Comparison of ENCODE assay signal across 1 cellular context in genomic region chr12:54039417-54040147, GRCh38.
TF ChIP-seq lines count a peak whose summit lies in the region.

No MANE protein-coding gene starts in this region.

TF ChIP-seq in HEK293, 187 proteins besides CTCF, POLR2A, EP300 and RAD21 (continued from another document and continues in another):
- no peak for TF ChIP-seq ZNF354C (tag by site-specific recombination; IDR thresholded peaks at IDR 0.05; ENCODE audit: borderline replicate concordance, low read depth)
- TF ChIP-seq PRDM1 (tag by site-specific recombination; IDR thresholded peaks at IDR 0.05) = peak; percentile 89
- no peak for TF ChIP-seq ZNF302 (tag by site-specific recombination; IDR thresholded peaks at IDR 0.05; ENCODE audit: low read depth)
- TF ChIP-seq ZNF529 (tag by site-specific recombination; IDR thresholded peaks at IDR 0.05; ENCODE audit: insufficient replicate concordance) = no peak
- TF ChIP-seq ZFHX2 (tag by site-specific recombination; conservative IDR thresholded peaks at IDR 0.05) = peak; percentile 29; the same call in 1 of the 2 replicates
- TF ChIP-seq SCRT1 (tag by site-specific recombination; IDR thresholded peaks at IDR 0.05; ENCODE audit: borderline replicate concordance) = no peak
- no peak for TF ChIP-seq ZNF558 (tag by site-specific recombination; IDR thresholded peaks at IDR 0.05)
- TF ChIP-seq MYNN (tag by site-specific recombination; IDR thresholded peaks at IDR 0.05; ENCODE audit: borderline replicate concordance) = no peak
- no peak for TF ChIP-seq ZNF747 (tag by site-specific recombination; IDR thresholded peaks at IDR 0.05)
- TF ChIP-seq ZNF548 (tag by site-specific recombination; IDR thresholded peaks at IDR 0.05) = no peak
- no peak for TF ChIP-seq ZNF121 (tag by site-specific recombination; IDR thresholded peaks at IDR 0.05)
- peak; percentile 58 for TF ChIP-seq GLIS2 (tag by site-specific recombination; IDR thresholded peaks at IDR 0.05)
- no peak for TF ChIP-seq ZSCAN16 (tag by site-specific recombination; IDR thresholded peaks at IDR 0.05)
- no peak for TF ChIP-seq ZNF114 (tag by site-specific recombination; IDR thresholded peaks at IDR 0.05)
- peak; percentile 40; the same call in 1 of the 2 replicates for TF ChIP-seq ZEB2 (tag by site-specific recombination; IDR thresholded peaks at IDR 0.05)
- peak; percentile 91 for TF ChIP-seq KLF1 (tag by site-specific recombination; IDR thresholded peaks at IDR 0.05)
- peak; percentile 73 for TF ChIP-seq GLIS1 (tag by site-specific recombination; IDR thresholded peaks at IDR 0.05)
- TF ChIP-seq ZNF629 (tag by site-specific recombination; IDR thresholded peaks at IDR 0.05) = 0 out of 2 replicates have a peak, but pooled peaks have one; percentile 7
- TF ChIP-seq ZNF26 (tag by site-specific recombination; IDR thresholded peaks at IDR 0.05) = no peak
- TF ChIP-seq ZBTB48 (tag by site-specific recombination; IDR thresholded peaks at IDR 0.05) = peak; percentile 87
- TF ChIP-seq ZNF670 (tag by site-specific recombination; IDR thresholded peaks at IDR 0.05; ENCODE audit: low read depth) = no peak
- no peak for TF ChIP-seq ZNF169 (tag by site-specific recombination; IDR thresholded peaks at IDR 0.05)
- TF ChIP-seq KLF8 (tag by site-specific recombination; IDR thresholded peaks at IDR 0.05) = peak; percentile 80
- no peak; the same call in 1 of the 2 replicates for TF ChIP-seq SP7 (tag by site-specific recombination; IDR thresholded peaks at IDR 0.05)
- TF ChIP-seq ZBTB17 (tag by site-specific recombination; IDR thresholded peaks at IDR 0.05) = no peak
- no peak for TF ChIP-seq INSM2 (tag by site-specific recombination; IDR thresholded peaks at IDR 0.05)
- TF ChIP-seq KLF17 (tag by site-specific recombination; IDR thresholded peaks at IDR 0.05) = peak; percentile 76; the same call in 1 of the 2 replicates
- TF ChIP-seq PRDM2 (tag by site-specific recombination; IDR thresholded peaks at IDR 0.05; ENCODE audit: borderline replicate concordance) = no peak
- TF ChIP-seq ZNF280D (tag by site-specific recombination; IDR thresholded peaks at IDR 0.05) = no peak
- TF ChIP-seq ZBTB6 (tag by site-specific recombination; IDR thresholded peaks at IDR 0.05) = no peak
- TF ChIP-seq GLI2 (tag by site-specific recombination; IDR thresholded peaks at IDR 0.05; ENCODE audit: borderline replicate concordance, low read depth) = no peak
- no peak for TF ChIP-seq ZNF473 (tag by site-specific recombination; IDR thresholded peaks at IDR 0.05)
- peak; percentile 64 for TF ChIP-seq ZNF335 (tag by site-specific recombination; conservative IDR thresholded peaks at IDR 0.05)
- TF ChIP-seq ZNF423 (tag by site-specific recombination; IDR thresholded peaks at IDR 0.05) = peak; percentile 65; the same call in 1 of the 2 replicates
- no peak for TF ChIP-seq ZNF280C (tag by site-specific recombination; IDR thresholded peaks at IDR 0.05)
- no peak for TF ChIP-seq ZNF555 (tag by site-specific recombination; conservative IDR thresholded peaks at IDR 0.05)
- peak; percentile 96 for TF ChIP-seq IKZF3 (tag by site-specific recombination; IDR thresholded peaks at IDR 0.05)
- peak; percentile 100 for TF ChIP-seq PRDM4 (tag by site-specific recombination; IDR thresholded peaks at IDR 0.05)
- TF ChIP-seq ZNF704 (tag by site-specific recombination; IDR thresholded peaks at IDR 0.05) = no peak
- TF ChIP-seq ZNF830 (tag by site-specific recombination; IDR thresholded peaks at IDR 0.05; ENCODE audit: low read depth) = no peak
- TF ChIP-seq ZNF324 (tag by site-specific recombination; IDR thresholded peaks at IDR 0.05) = no peak
- TF ChIP-seq ZNF626 (tag by site-specific recombination; IDR thresholded peaks at IDR 0.05) = no peak
- no peak for TF ChIP-seq ZNF600 (tag by site-specific recombination; IDR thresholded peaks at IDR 0.05)
- TF ChIP-seq SCRT2 (tag by site-specific recombination; IDR thresholded peaks at IDR 0.05) = no peak
